Comparison of ENCODE assay signal across 18 cellular contexts in genomic region chr12:112133418-112133817, GRCh38. TPM values are rescaled to one million over a fixed set of nuclear protein-coding genes. Genes with fewer than 3 reads are reported as not detected.
A peak's percentile ranks its signal among the peaks of the same experiment; 100 is the strongest.
DNase-seq lines count a peak whose midpoint lies in the region; ATAC-seq, FAIRE-seq and TF ChIP-seq lines count a peak whose summit lies in the region.
"Had no signal": no experiment of that assay in that cellular context is flagged by ENCODE, and none has a peak within 500 bp of the region (broad histone marks: within the 10 kb centered on the region; RNA-seq: fewer than 3 reads in every experiment).

No MANE protein-coding gene starts in this region.

- CTCF ChIA-PET in GM12878 (lab: Yijun Ruan, JAX): interaction anchor here (0.7 to 2.3 kb wide), 4 partner anchors 27 to 254 kb away, joined by 4 to 15 read pairs (median 7); no protein-coding TSS in a partner anchor

- H3K4me3 ChIP-seq in GM12878: no peak overlapping the region
- H3K4me3 ChIP-seq: BLaER1 treated with 17β-estradiol and CSF1 and Interleukin-3, amounts not matched to agents 10 nM and 100 nM had no signal

- H3K4me1 Mint-ChIP-seq in T-helper 1 cell treated with Interleukin-12 subunit alpha and Interleukin-12 subunit beta and Interleukin-4 antibody, amounts not matched to agents 30 μg/mL and 1 μg/mL, for 36 hours (ENCODE audit: low read depth): peaks cover 31% of the 10 kb centered on the region
- H3K4me1 Mint-ChIP-seq in osteocyte (ENCODE audit: unreplicated experiment): peaks cover 18% of the 10 kb centered on the region
- H3K4me1 Mint-ChIP-seq: H9 had no signal

- no peaks in the 10 kb centered on the region for H3K9me3 Mint-ChIP-seq in T-helper 1 cell treated with Interleukin-12 subunit alpha and Interleukin-12 subunit beta and Interleukin-4 antibody, amounts not matched to agents 30 μg/mL and 1 μg/mL, for 36 hours
- H3K9me3 Mint-ChIP-seq in osteocyte (ENCODE audit: unreplicated experiment): no peaks in the 10 kb centered on the region
- H3K9me3 Mint-ChIP-seq: CD4-positive, alpha-beta T cell; H9 had no signal

- no peak for ATAC-seq in GM12878
- no peak for ATAC-seq in HG02678 (IDR thresholded peaks at IDR 0.05; ENCODE audit: unreplicated experiment)
- ATAC-seq in GM21576 (IDR thresholded peaks at IDR 0.05; ENCODE audit: unreplicated experiment): no peak

- TF ChIP-seq RAD21 in GM12878 (IDR thresholded peaks at IDR 0.05; ENCODE audit: insufficient read depth, low read depth, low read length): no peak

- peaks cover 45% of the 10 kb centered on the region for H3K79me2 ChIP-seq in GM12878 (ENCODE audit: control insufficient read depth, insufficient read depth, low read length)

- DNase-seq in T-helper 1 cell (no peak), GM12878 (ENCODE audit: low read depth, low spot score) (no peak), osteocyte (ENCODE audit: extremely low spot score, unreplicated experiment) (peak; percentile 8), OCI-M2 (lab: John Stamatoyannopoulos, UW; ENCODE audit: unreplicated experiment) (no peak)
- DNase-seq: 8988T, AML-193, Calu3, DMS 273 treated with DMSO at 0.1 percent for 48 hours, GOT3 had no signal

- no TSS peak for BruUV-seq in GM12878 (replicated peaks; lab: Mats Ljungman, UMichigan)

- H3K4me2 ChIP-seq in GM12878 (ENCODE audit: control insufficient read depth, insufficient read depth): peak overlapping the region; percentile 4; the same call in 1 of the 2 replicates

- no peak for FAIRE-seq in GM12878 (lab: Jason Lieb, UNC)
- FAIRE-seq: G401.6, GM12892 had no signal

- RAD21 ChIA-PET in GM12878 (lab: Charles Lee; ENCODE audit: unreplicated experiment): interaction anchor here (0.7 to 5.0 kb wide), 5 partner anchors 26 to 191 kb away, joined by 3 to 59 read pairs (median 4); partner anchors contain the start of genes ERP29, NAA25 and TMEM116

- H3K4me1 ChIP-seq in GM12878 (ENCODE audit: control insufficient read depth, insufficient read depth, low read length): peaks cover 8% of the 10 kb centered on the region

- no peaks in the 10 kb centered on the region for H3K27me3 Mint-ChIP-seq in T-helper 1 cell treated with Interleukin-12 subunit alpha and Interleukin-12 subunit beta and Interleukin-4 antibody, amounts not matched to agents 30 μg/mL and 1 μg/mL, for 36 hours (ENCODE audit: low read depth)
- H3K27me3 Mint-ChIP-seq in osteocyte (ENCODE audit: unreplicated experiment): no peaks in the 10 kb centered on the region
- H3K27me3 Mint-ChIP-seq: CD4-positive, alpha-beta T cell had no signal

- H3K36me3 ChIP-seq in GM12878 (ENCODE audit: control insufficient read depth in 2 of 2, insufficient read depth in 2 of 2, low read length in 1 of 2): peaks cover 4 to 20% of the 10 kb centered on the region in 2 experiments

- 98% methylated on average over 5 of the region's 5 CpGs for WGBS in GM12878 (ENCODE audit: insufficient coverage, insufficient replicate concordance, low lambda C conversion rate, missing lambda C conversion rate)

- no peaks in the 10 kb centered on the region for H3K27me3 ChIP-seq in GM12878 (replicated peaks in 1 of 2; ENCODE audit: control insufficient read depth in 2 of 2, insufficient read depth in 2 of 2, low read length in 1 of 2)
- H3K27me3 ChIP-seq: BLaER1 treated with 17β-estradiol and CSF1 and Interleukin-3, amounts not matched to agents 10 nM and 100 nM had no signal

- no peaks in the 10 kb centered on the region for H4K20me1 ChIP-seq in GM12878 (ENCODE audit: control insufficient read depth, insufficient read depth)

- no peaks in the 10 kb centered on the region for H3K9me3 ChIP-seq in GM12878 (replicated peaks; ENCODE audit: control insufficient read depth, insufficient read depth, low read length)
- H3K9me3 ChIP-seq: BLaER1 treated with 17β-estradiol and CSF1 and Interleukin-3, amounts not matched to agents 10 nM and 100 nM had no signal

- intact Hi-C loops in GM12878 (cut with micrococcal nuclease; ENCODE audit: unreplicated experiment): no loop called here

- TF ChIP-seq POLR2A in GM12878 (IDR thresholded peaks at IDR 0.05; ENCODE audit: low read depth, low read length): no peak

- SMC1A ChIA-PET in GM12878 (lab: Charles Lee; ENCODE audit: uncharacterized antibody, unreplicated experiment): interaction anchor here (0.7 to 5.2 kb wide), 14 partner anchors 9 to 253 kb away, joined by 3 to 72 read pairs (median 4); partner anchors contain the start of gene NAA25

- no peak for TF ChIP-seq CTCF in 22Rv1 (IDR thresholded peaks at IDR 0.05)
- no peak for TF ChIP-seq CTCF in GM12878 (IDR thresholded peaks at IDR 0.05 in 2 of 3, conservative IDR thresholded peaks at IDR 0.05 in 1 of 3; ENCODE audit: control insufficient read depth in 2 of 3, extremely low read depth in 1 of 3, insufficient read depth in 1 of 3, low read depth in 3 of 3, low read length in 3 of 3)
- TF ChIP-seq CTCF in osteocyte (IDR thresholded peaks at IDR 0.05): no peak

- no peak for TF ChIP-seq EP300 in GM12878 (IDR thresholded peaks at IDR 0.05; ENCODE audit: borderline replicate concordance in 1 of 2, control insufficient read depth in 1 of 2, low read depth in 2 of 2, low read length in 2 of 2)

- H3K27ac ChIP-seq in 22Rv1 (peak overlapping the region; percentile 17; the same call in 1 of the 2 replicates), GM12878 (ENCODE audit: control insufficient read depth, insufficient read depth) (no peak overlapping the region; the same call in 1 of the 2 replicates)
- H3K27ac ChIP-seq: BLaER1 treated with 17β-estradiol and CSF1 and Interleukin-3, amounts not matched to agents 10 nM and 100 nM had no signal

- no peak overlapping the region for H3K4me3 Mint-ChIP-seq in T-helper 1 cell treated with Interleukin-12 subunit alpha and Interleukin-12 subunit beta and Interleukin-4 antibody, amounts not matched to agents 30 μg/mL and 1 μg/mL, for 36 hours
- no peak overlapping the region for H3K4me3 Mint-ChIP-seq in osteocyte (ENCODE audit: unreplicated experiment)
- H3K4me3 Mint-ChIP-seq: CD4-positive, alpha-beta T cell; H9 had no signal

- no peak overlapping the region for H2AFZ ChIP-seq in GM12878 (ENCODE audit: control insufficient read depth, low read depth, low read length)

- H3K27ac Mint-ChIP-seq in T-helper 1 cell treated with Interleukin-12 subunit alpha and Interleukin-12 subunit beta and Interleukin-4 antibody, amounts not matched to agents 30 μg/mL and 1 μg/mL, for 36 hours: peak overlapping the region; percentile 20
- H3K27ac Mint-ChIP-seq in osteocyte (ENCODE audit: unreplicated experiment): no peak overlapping the region
- H3K27ac Mint-ChIP-seq: H9 had no signal

- H3K9ac ChIP-seq in GM12878 (ENCODE audit: control insufficient read depth, insufficient read depth, low read length): no peak overlapping the region
- H3K9ac ChIP-seq: BLaER1 treated with 17β-estradiol and CSF1 and Interleukin-3, amounts not matched to agents 10 nM and 100 nM had no signal

- peaks cover 24% of the 10 kb centered on the region for H3K36me3 Mint-ChIP-seq in T-helper 1 cell treated with Interleukin-12 subunit alpha and Interleukin-12 subunit beta and Interleukin-4 antibody, amounts not matched to agents 30 μg/mL and 1 μg/mL, for 36 hours (ENCODE audit: low read depth)
- H3K36me3 Mint-ChIP-seq in osteocyte (ENCODE audit: unreplicated experiment): peaks cover 15% of the 10 kb centered on the region

- POLR2A ChIA-PET in GM12878 (lab: Charles Lee): interaction anchor here (0.7 to 11.5 kb wide), 4 partner anchors 20 to 120 kb away, joined by 3 to 161 read pairs (median 6); partner anchors contain the start of genes ERP29 and NAA25

- in situ Hi-C loops in GM12878 (cut with MboI): no loop called here

TF ChIP-seq in GM12878, 131 proteins besides CTCF, POLR2A, EP300 and RAD21 (continues in another document):
- TF ChIP-seq SUPT20H (IDR thresholded peaks at IDR 0.05; ENCODE audit: borderline replicate concordance, control insufficient read depth, low read depth, low read length): no peak
- no peak for TF ChIP-seq RCOR1 (conservative IDR thresholded peaks at IDR 0.05; ENCODE audit: low read depth, low read length)
- TF ChIP-seq KAT2A (conservative IDR thresholded peaks at IDR 0.05; ENCODE audit: control insufficient read depth, low read depth, low read length): no peak

RNA-seq across cellular contexts. Expression of gene TRAFD1, which starts 8.1 kb away (rescaled TPM):
- total RNA-seq in GM12878 (2013; cell fraction: nucleolus; rRNA removed): 62.9 and 82.2 TPM in 2 replicates
- total RNA-seq in GM12878 (2014; rRNA removed) (45.9 and 52.9 TPM in 2 replicates), GM12878 (2014; rRNA removed; fragmentation: Illumina TruSeq; extraction: Trizol) (37.2 and 37.5 TPM in 2 replicates), GM12878 (2021) (44.6 and 44.8 TPM in 2 replicates), osteocyte (34.8 and 38.9 TPM in 2 replicates)
- 29.9 TPM for polyA plus RNA-seq in GM12878 (2011; ENCODE audit: low read depth)
- polyA plus RNA-seq in GM12878 (2011; rRNA removed) (49.1 and 58.4 TPM in 2 replicates), GM12878 (2014; fragmentation: Illumina TruSeq; extraction: Trizol) (54.7 and 69.1 TPM in 2 replicates), GM12878 (2014; fragmentation: Nextera tagmentation; extraction: Ambion mirVana) (10 to 100 TPM; 42.3 to 43.8 TPM), GM12878 (2014; rRNA removed) (39.3 and 46.6 TPM in 2 replicates), GM12878 (2016; fragmentation: Nextera tagmentation; extraction: Ambion mirVana) (10 to 100 TPM; 54.4 to 55.5 TPM)
- polyA plus RNA-seq in GM12878 (2011; cell fraction: cytosol; rRNA removed): 45.8 and 46.9 TPM in 2 replicates
- 51.5 TPM in 2 replicates for polyA plus RNA-seq in GM12878 (2011; cell fraction: nucleus; rRNA removed)
- 34.5 and 36.2 TPM in 2 replicates for polyA plus RNA-seq in GM12878 (2012)
- polyA minus RNA-seq in GM12878 (2011; rRNA and poly(A)+ RNA removed): 53.7 and 55.7 TPM in 2 replicates
- 14.2 and 16.3 TPM in 2 replicates for polyA minus RNA-seq in GM12878 (2011; cell fraction: cytosol; rRNA and poly(A)+ RNA removed)
- 19.3 and 19.7 TPM in 2 replicates for polyA minus RNA-seq in GM12878 (2011; cell fraction: nucleus; rRNA and poly(A)+ RNA removed)

RNA-seq across cellular contexts. Expression of gene NAA25, which starts 24.8 kb away (rescaled TPM):
- 178 and 182 TPM in 2 replicates for total RNA-seq in GM12878 (2013; cell fraction: nucleolus; rRNA removed)
- total RNA-seq in GM12878 (2014; rRNA removed): 23.4 and 28.1 TPM in 2 replicates
- 28.3 and 30.3 TPM in 2 replicates for total RNA-seq in GM12878 (2014; rRNA removed; fragmentation: Illumina TruSeq; extraction: Trizol)
- total RNA-seq in GM12878 (2021): 34.1 and 39.2 TPM in 2 replicates
- polyA plus RNA-seq in GM12878 (2011; ENCODE audit: low read depth): 7.2 TPM
- 29.3 and 34.8 TPM in 2 replicates for polyA plus RNA-seq in GM12878 (2011; rRNA removed)
- 9.6 and 14.6 TPM in 2 replicates for polyA plus RNA-seq in GM12878 (2011; cell fraction: cytosol; rRNA removed)
- polyA plus RNA-seq in GM12878 (2011; cell fraction: nucleus; rRNA removed): 18.1 and 20.0 TPM in 2 replicates
- 9.9 and 11.0 TPM in 2 replicates for polyA plus RNA-seq in GM12878 (2012)
- 36.5 and 38.8 TPM in 2 replicates for polyA plus RNA-seq in GM12878 (2014; fragmentation: Illumina TruSeq; extraction: Trizol)
- 10 to 100 TPM; 15.0 to 32.1 TPM for polyA plus RNA-seq in GM12878 (2014; fragmentation: Nextera tagmentation; extraction: Ambion mirVana)
- 18.5 and 20.5 TPM in 2 replicates for polyA plus RNA-seq in GM12878 (2014; rRNA removed)
- polyA plus RNA-seq in GM12878 (2016; fragmentation: Nextera tagmentation; extraction: Ambion mirVana): 10 to 100 TPM; 29.5 to 33.6 TPM
- polyA minus RNA-seq in GM12878 (2011; rRNA and poly(A)+ RNA removed): 31.2 and 63.1 TPM in 2 replicates
- 12.0 and 15.3 TPM in 2 replicates for polyA minus RNA-seq in GM12878 (2011; cell fraction: cytosol; rRNA and poly(A)+ RNA removed)
- 15.4 and 28.5 TPM in 2 replicates for polyA minus RNA-seq in GM12878 (2011; cell fraction: nucleus; rRNA and poly(A)+ RNA removed)
- 20.0 and 22.7 TPM in 2 replicates for total RNA-seq in osteocyte
